2 cellular contexts compared by ENCODE assay signal in genomic region chr16:57766714-57767348, GRCh38.
TF ChIP-seq lines count a peak whose summit lies in the region.

No MANE protein-coding gene starts in this region.

TF ChIP-seq in HepG2, 621 proteins besides CTCF, POLR2A, EP300 and RAD21:
- TF ChIP-seq CEBPG (CRISPR knock-in tag; IDR thresholded peaks at IDR 0.05): no peak
- peak; percentile 81 for TF ChIP-seq ZNF629 (CRISPR knock-in tag; conservative IDR thresholded peaks at IDR 0.05)
- no peak for TF ChIP-seq CREB3 (CRISPR knock-in tag; IDR thresholded peaks at IDR 0.05)

TF ChIP-seq in K562, 482 proteins besides CTCF, POLR2A, EP300 and RAD21:
- TF ChIP-seq BCOR (IDR thresholded peaks at IDR 0.05) (peak; percentile 27; the same call in 1 of the 2 replicates), HNRNPLL (IDR thresholded peaks at IDR 0.05; ENCODE audit: low read depth, low read length, poor library complexity, severe bottlenecking) (no peak), SMARCA5 (IDR thresholded peaks at IDR 0.05) (0 out of 2 replicates have a peak, but pooled peaks have one; percentile 43)
